ENCODE assay signal across 9 cellular contexts in genomic region chr10:43160919-43161251, GRCh38. TPM values are rescaled to one million over a fixed set of nuclear protein-coding genes. Genes with fewer than 3 reads are reported as not detected.
DNase-seq lines count a peak whose midpoint lies in the region; ATAC-seq and TF ChIP-seq lines count a peak whose summit lies in the region.
"Had no signal": no experiment of that assay in that cellular context is flagged by ENCODE, and none has a peak within 500 bp of the region (broad histone marks: within the 10 kb centered on the region; RNA-seq: fewer than 3 reads in every experiment).

No MANE protein-coding gene starts in this region.

- H2AK5ac ChIP-seq in mesenchymal stem cell (ENCODE audit: low read length, severe bottlenecking): no peak overlapping the region

- H2BK12ac ChIP-seq in mesenchymal stem cell (ENCODE audit: low read length in 2 of 2): no peak overlapping the region

- no peak overlapping the region for H2BK120ac ChIP-seq in mesenchymal stem cell (ENCODE audit: low read depth, low read length)

- H3K9me3 ChIP-seq in mesenchymal stem cell (ENCODE audit: control insufficient read depth, low read length): no peaks in the 10 kb centered on the region
- H3K9me3 ChIP-seq in BE2C: no peaks in the 10 kb centered on the region
- H3K9me3 ChIP-seq: esophagus squamous epithelium had no signal

- peaks cover 4 to 41% of the 10 kb centered on the region in 2 experiments for H3K36me3 ChIP-seq in mesenchymal stem cell (ENCODE audit: control insufficient read depth in 1 of 2, insufficient read depth in 2 of 2, low read depth in 1 of 2, low read length in 2 of 2)
- no peaks in the 10 kb centered on the region for H3K36me3 ChIP-seq in BE2C

- peak overlapping the region; percentile 48 for H3K27ac ChIP-seq in mesenchymal stem cell (ENCODE audit: low read length, poor library complexity, severe bottlenecking)

- H3K4me3 ChIP-seq in mesenchymal stem cell (ENCODE audit: insufficient read depth in 1 of 2, low read depth in 1 of 2, low read length in 2 of 2) (peak overlapping the region in 1 of 2 experiments; percentile 31), BE2C (ENCODE audit: low read depth, low read length) (no peak overlapping the region), lower leg skin (ENCODE audit: low read depth, poor library complexity, severe bottlenecking) (no peak overlapping the region)
- H3K4me3 ChIP-seq: esophagus squamous epithelium had no signal

- peaks cover 4% of the 10 kb centered on the region for H3K4me1 ChIP-seq in mesenchymal stem cell (ENCODE audit: control insufficient read depth, insufficient read depth, low read depth, low read length)
- peaks cover 2% of the 10 kb centered on the region; the same call in 1 of the 2 replicates for H3K4me1 ChIP-seq in BE2C

- 100% methylated on average over 1 of the region's 2 CpGs for WGBS in mesenchymal stem cell
- 82 to 89% methylated on average over 2 of the region's 2 CpGs for WGBS in lower leg skin, 2 donors

- TF ChIP-seq CTCF in BE2C (IDR thresholded peaks at IDR 0.05; ENCODE audit: low read depth, low read length) (no peak), lower leg skin (IDR thresholded peaks at IDR 0.05) (no peak)

- no peak overlapping the region for H3K4me2 ChIP-seq in mesenchymal stem cell (ENCODE audit: low read length, poor library complexity, severe bottlenecking)

- peaks cover 34% of the 10 kb centered on the region for H3K79me1 ChIP-seq in mesenchymal stem cell (replicated peaks; ENCODE audit: low read length, poor library complexity, severe bottlenecking)

- H3K9ac ChIP-seq in mesenchymal stem cell (ENCODE audit: low read length): peak overlapping the region; percentile 75

- H3K27me3 ChIP-seq in mesenchymal stem cell (ENCODE audit: control insufficient read depth in 1 of 2, insufficient read depth in 1 of 2, low read length in 2 of 2) (no peaks in the 10 kb centered on the region), BE2C (no peaks in the 10 kb centered on the region)
- H3K27me3 ChIP-seq: esophagus squamous epithelium had no signal

- no peak overlapping the region for H3K18ac ChIP-seq in mesenchymal stem cell (ENCODE audit: low read depth in 1 of 2, low read length in 2 of 2)

- intact Hi-C loops in lower leg skin (cut with DNase I; ENCODE audit: low total_unique reads): no loop called here

- no peak overlapping the region for H2BK15ac ChIP-seq in mesenchymal stem cell (ENCODE audit: low read depth, poor library complexity, severe bottlenecking)

- no peak overlapping the region for H2BK5ac ChIP-seq in mesenchymal stem cell (ENCODE audit: low read depth, low read length, poor library complexity, severe bottlenecking)

- H3K14ac ChIP-seq in mesenchymal stem cell (ENCODE audit: low read length in 2 of 2): no peak overlapping the region

- no peak overlapping the region for H2AFZ ChIP-seq in mesenchymal stem cell (ENCODE audit: low read depth, low read length)

- no peak overlapping the region for H4K91ac ChIP-seq in mesenchymal stem cell (ENCODE audit: low read length)

- H4K8ac ChIP-seq in mesenchymal stem cell (ENCODE audit: low read length): no peak overlapping the region

- ATAC-seq in GM18873 (IDR thresholded peaks at IDR 0.05; ENCODE audit: low FRiP score, unreplicated experiment) (peak; percentile 86), GM21723 (IDR thresholded peaks at IDR 0.05; ENCODE audit: unreplicated experiment) (peak; percentile 76), HG03521 (IDR thresholded peaks at IDR 0.05; ENCODE audit: unreplicated experiment) (peak; percentile 68)

- TF ChIP-seq POLR2A in lower leg skin (IDR thresholded peaks at IDR 0.05): no peak

- DNase-seq in mesenchymal stem cell (no peak), BE2C (no peak), lower leg skin (ENCODE audit: low spot score in 2 of 2) (no peak), AG20443 (ENCODE audit: low spot score) (no peak), H4 (ENCODE audit: low spot score) (no peak)
- DNase-seq: esophagus squamous epithelium had no signal

- no peak overlapping the region for H3K23ac ChIP-seq in mesenchymal stem cell (ENCODE audit: low read length in 2 of 2)

- H3K4ac ChIP-seq in mesenchymal stem cell (ENCODE audit: low read depth in 1 of 2, low read length in 2 of 2): no peak overlapping the region

RNA-seq across cellular contexts. Expression of gene CSGALNACT2, which starts 22.6 kb away (rescaled TPM):
- 35.5 TPM for polyA plus RNA-seq in mesenchymal stem cell (2013, experiment 1 of 2)
- 37.6 TPM for polyA plus RNA-seq in mesenchymal stem cell (2013, experiment 2 of 2)
- polyA plus RNA-seq in BE2C (2012; ENCODE audit: insufficient read depth, insufficient read length, low read depth): 19.2 TPM
- 10 to 100 TPM; 12.9 to 16.7 (median 15.4) TPM for total RNA-seq in lower leg skin
- total RNA-seq in H4 (2014; rRNA removed; shearing (Covaris generic)): 1.6 and 3.9 TPM in 2 replicates
